Comparison of ENCODE assay signal across 9 cellular contexts in the genomic region with DNA sequence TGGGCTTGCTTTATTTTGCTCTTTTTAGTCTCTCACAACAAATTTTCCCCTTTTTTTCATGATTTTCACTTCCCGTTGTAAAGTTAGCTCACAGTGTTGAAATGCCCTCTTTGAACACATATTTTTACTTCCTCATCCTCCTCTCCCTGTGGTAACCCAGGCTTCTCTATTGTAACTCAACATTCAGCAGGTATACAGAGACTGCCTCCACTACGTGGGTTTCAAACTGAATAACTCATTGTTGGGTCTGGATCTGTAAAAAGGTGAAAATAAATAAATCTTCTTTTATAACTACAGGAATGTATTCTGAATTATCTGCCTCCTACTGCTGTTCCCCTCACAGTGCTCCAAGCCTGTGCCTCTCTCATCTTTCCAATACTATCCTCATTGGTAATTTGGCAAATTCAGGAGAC.
A peak's percentile ranks its signal among the peaks of the same experiment; 100 is the strongest.
DNase-seq lines count a peak whose midpoint lies in the region; ATAC-seq and TF ChIP-seq lines count a peak whose summit lies in the region.
"Had no signal": no experiment of that assay in that cellular context is flagged by ENCODE, and none has a peak within 500 bp of the region (broad histone marks: within the 10 kb centered on the region; RNA-seq: fewer than 3 reads in every experiment).

No MANE protein-coding gene starts in this region.

- peak; percentile 31 for DNase-seq in GM10248 (ENCODE audit: extremely low spot score)
- DNase-seq in activated naive CD4-positive, alpha-beta T cell treated with anti-CD3 and anti-CD28 coated beads, Interleukin-2, amount 50 U/mL, for 72 hours (ENCODE audit: low spot score in 2 of 2) = no peak
- peak; percentile 31 for DNase-seq in myocyte (ENCODE audit: low read depth)
- no peak for DNase-seq in DMS153 treated with DMSO at 0.1 percent for 48 hours (lab: John Stamatoyannopoulos, UW; ENCODE audit: unreplicated experiment)
- DNase-seq in epidermal melanocyte (ENCODE audit: insufficient read length, low spot score) = no peak
- no peak for DNase-seq in cerebellar nuclear complex (lab: John Stamatoyannopoulos, UW)
- no peak for DNase-seq in endothelial cell (ENCODE audit: low spot score)
- DNase-seq: pancreas had no signal

- peaks cover 46 to 55% of the 10 kb centered on the region in 2 donors for H3K36me3 Mint-ChIP-seq in activated naive CD4-positive, alpha-beta T cell treated with anti-CD3 and anti-CD28 coated beads, Interleukin-2, amount 50 U/mL, for 72 hours
- peaks cover 4% of the 10 kb centered on the region for H3K36me3 Mint-ChIP-seq in endothelial cell (ENCODE audit: low read depth, unreplicated experiment)

- H3K4me1 Mint-ChIP-seq in endothelial cell (ENCODE audit: unreplicated experiment) = peaks cover 23% of the 10 kb centered on the region

- no peaks in the 10 kb centered on the region for H3K9me3 Mint-ChIP-seq in activated naive CD4-positive, alpha-beta T cell treated with anti-CD3 and anti-CD28 coated beads, Interleukin-2, amount 50 U/mL, for 72 hours
- no peaks in the 10 kb centered on the region for H3K9me3 Mint-ChIP-seq in endothelial cell (ENCODE audit: unreplicated experiment)

- peaks cover under 1% of the 10 kb centered on the region for H3K27me3 Mint-ChIP-seq in endothelial cell (ENCODE audit: unreplicated experiment)

- POLR2A ChIA-PET in GM10248 (lab: Yijun Ruan, JAX) = interaction anchor here (0.7 kb wide), 2 partner anchors 439 to 934 kb away, joined by 6 to 8 read pairs; no protein-coding TSS in a partner anchor

- peak; percentile 70 for ATAC-seq in HG03378 (IDR thresholded peaks at IDR 0.05; ENCODE audit: unreplicated experiment)
- no peak for ATAC-seq in activated naive CD4-positive, alpha-beta T cell treated with anti-CD3 and anti-CD28 coated beads, Interleukin-2, amount 50 U/mL, for 72 hours

- H3K27ac Mint-ChIP-seq in activated naive CD4-positive, alpha-beta T cell treated with anti-CD3 and anti-CD28 coated beads, Interleukin-2, amount 50 U/mL, for 72 hours = peak overlapping the region; percentile 38 to 74
- H3K27ac Mint-ChIP-seq in endothelial cell (ENCODE audit: unreplicated experiment) = no peak overlapping the region

- no peak for TF ChIP-seq CTCF in GM10248 (IDR thresholded peaks at IDR 0.05; ENCODE audit: control extremely low read depth, extremely low read depth, low read depth, missing control alignments)
- TF ChIP-seq CTCF in endothelial cell (IDR thresholded peaks at IDR 0.05; ENCODE audit: unreplicated experiment) = no peak

- CTCF ChIA-PET in GM10248 (lab: Yijun Ruan, JAX) = interaction anchor here (1.4 kb wide), 1 partner anchor 137 kb away, joined by 5 read pairs; no protein-coding TSS in a partner anchor

- no peak overlapping the region for H3K4me3 Mint-ChIP-seq in endothelial cell (ENCODE audit: unreplicated experiment)

Comparison
In these comparisons a context has a peak if more than half of its experiments do, and no peak if none do; other contexts are left out.
1. DNase-seq: peak in GM10248 (single experiment) and myocyte (single experiment); none in activated naive CD4-positive, alpha-beta T cell treated with anti-CD3 and anti-CD28 coated beads, Interleukin-2, amount 50 U/mL, for 72 hours (0 of 2), DMS153 treated with DMSO at 0.1 percent for 48 hours (single experiment), epidermal melanocyte (single experiment), cerebellar nuclear complex (0 of 2) and endothelial cell (single experiment).